Comparison of ENCODE assay signal across 8 cellular contexts in genomic region chr10:23067939-23068775, GRCh38. TPM values are rescaled to one million over a fixed set of nuclear protein-coding genes. Genes with fewer than 3 reads are reported as not detected.
A peak's percentile ranks its signal among the peaks of the same experiment; 100 is the strongest.
DNase-seq lines count a peak whose midpoint lies in the region; ATAC-seq and TF ChIP-seq lines count a peak whose summit lies in the region.

No MANE protein-coding gene starts in this region.

- intact Hi-C loops in lower lobe of right lung (cut with DNase I), result no loop called here

- no peaks in the 10 kb centered on the region for H3K9me3 ChIP-seq in lower lobe of right lung

- H3K27me3 ChIP-seq in lower lobe of right lung (ENCODE audit: low read depth), result no peaks in the 10 kb centered on the region

- ATAC-seq in HG02938 (IDR thresholded peaks at IDR 0.05; ENCODE audit: unreplicated experiment), result peak; percentile 41
- ATAC-seq in lower lobe of right lung, result peak; percentile 85 to 87
- ATAC-seq in GM18873 (IDR thresholded peaks at IDR 0.05; ENCODE audit: low FRiP score, unreplicated experiment), result no peak

- no peak overlapping the region for H3K27ac ChIP-seq in lower lobe of right lung

- H3K4me3 ChIP-seq in GM12865 (ENCODE audit: low read depth, low read length), result no peak overlapping the region
- no peak overlapping the region for H3K4me3 ChIP-seq in lower lobe of right lung

- H3K4me1 ChIP-seq in lower lobe of right lung, result peaks cover 8% of the 10 kb centered on the region

- TF ChIP-seq CTCF in GM12865 (IDR thresholded peaks at IDR 0.05; ENCODE audit: insufficient read depth, low read depth, low read length, missing control alignments) (peak; percentile 79), lower lobe of right lung (IDR thresholded peaks at IDR 0.05) (peak; percentile 91)

- H3K36me3 ChIP-seq in lower lobe of right lung, result no peaks in the 10 kb centered on the region

- peak; percentile 85 for DNase-seq in GM12865 (ENCODE audit: low read depth)
- DNase-seq in NCI-H510A treated with DMSO at 0.1 percent for 48 hours (lab: John Stamatoyannopoulos, UW), result peak; percentile 22
- DNase-seq in activated CD4-positive, alpha-beta T cell treated with anti-CD3 and anti-CD28 coated beads, Interleukin-2, amount 50 U/mL, for 1 hour, result peak; percentile 67
- DNase-seq in dermis blood vessel endothelial cell, result peak; percentile 84
- peak; percentile 85 for DNase-seq in lower lobe of right lung
- peak; percentile 12 for DNase-seq in stimulated activated CD8-positive, alpha-beta memory T cell treated with anti-CD3 and anti-CD28 coated beads, Interleukin-12 subunit alpha, Interleukin-12 subunit beta, amount 100 ng/mL, for 24 hours (ENCODE audit: extremely low read depth)

RNA-seq across cellular contexts. Expression of gene MSRB2, which starts 27.2 kb away (rescaled TPM):
- total RNA-seq in dermis blood vessel endothelial cell, result 6.0 and 8.3 TPM in 2 replicates
- total RNA-seq in lower lobe of right lung, result 17.9 TPM

Comparison
In these comparisons a context has a peak if more than half of its experiments do, and no peak if none do; other contexts are left out.
1. DNase-seq: peak in every context shown above with its lines; median percentile 85 in GM12865; 85 in lower lobe of right lung; 84 in dermis blood vessel endothelial cell; 67 in activated CD4-positive, alpha-beta T cell treated with anti-CD3 and anti-CD28 coated beads, Interleukin-2, amount 50 U/mL, for 1 hour; 22 in NCI-H510A treated with DMSO at 0.1 percent for 48 hours; 12 in stimulated activated CD8-positive, alpha-beta memory T cell treated with anti-CD3 and anti-CD28 coated beads, Interleukin-12 subunit alpha, Interleukin-12 subunit beta, amount 100 ng/mL, for 24 hours.